Comparison of ENCODE assay signal across 1 cellular context in genomic region chr12:112012775-112013600, GRCh38.
TF ChIP-seq lines count a peak whose summit lies in the region.

TSS of gene ERP29 (plus strand) at chr12:112013426. CDS start at chr12:112013466, 40 bp downstream.
TSS of gene TMEM116 (minus strand) at chr12:112013165. CDS start at chr12:112005270, 7,895 bp downstream.

TF ChIP-seq in WTC11, 78 proteins besides CTCF, POLR2A, EP300 and RAD21 (continued from another document and continues in another):
- no peak for TF ChIP-seq ZNF532 (CRISPR knock-in tag; IDR thresholded peaks at IDR 0.05; ENCODE audit: borderline replicate concordance)
- peak; percentile 89; the same call in 1 of the 2 replicates for TF ChIP-seq JUN (CRISPR knock-in tag; IDR thresholded peaks at IDR 0.05)
- no peak for TF ChIP-seq AR (CRISPR knock-in tag; IDR thresholded peaks at IDR 0.05)
- TF ChIP-seq ZNF317 (CRISPR knock-in tag; IDR thresholded peaks at IDR 0.05; ENCODE audit: borderline replicate concordance, low read depth) = no peak
- TF ChIP-seq ELF4 (CRISPR knock-in tag; IDR thresholded peaks at IDR 0.05; ENCODE audit: low read depth) = peak; percentile 22; the same call in 1 of the 2 replicates
- no peak for TF ChIP-seq ZBTB21 (CRISPR knock-in tag; IDR thresholded peaks at IDR 0.05; ENCODE audit: borderline replicate concordance)
- no peak for TF ChIP-seq ZNF263 (CRISPR knock-in tag; IDR thresholded peaks at IDR 0.05; ENCODE audit: low read depth)
- no peak for TF ChIP-seq ATF6 (CRISPR knock-in tag; IDR thresholded peaks at IDR 0.05)
- TF ChIP-seq RELA (CRISPR knock-in tag; IDR thresholded peaks at IDR 0.05; ENCODE audit: borderline replicate concordance) = 0 out of 2 replicates have a peak, but pooled peaks have one; percentile 63
- 0 out of 2 replicates have a peak, but pooled peaks have one; percentile 36 for TF ChIP-seq CREM (CRISPR knock-in tag; IDR thresholded peaks at IDR 0.05)
- TF ChIP-seq E2F4 (CRISPR knock-in tag; IDR thresholded peaks at IDR 0.05; ENCODE audit: borderline replicate concordance, low read depth) = peak; percentile 96
- TF ChIP-seq ZNF138 (CRISPR knock-in tag; conservative IDR thresholded peaks at IDR 0.05) = no peak
- peak; percentile 94 for TF ChIP-seq ETV6 (CRISPR knock-in tag; IDR thresholded peaks at IDR 0.05)
- no peak for TF ChIP-seq ZNF425 (CRISPR knock-in tag; conservative IDR thresholded peaks at IDR 0.05)
- no peak for TF ChIP-seq ERG (CRISPR knock-in tag; IDR thresholded peaks at IDR 0.05)
- TF ChIP-seq OVOL2 (CRISPR knock-in tag; IDR thresholded peaks at IDR 0.05; ENCODE audit: borderline replicate concordance) = no peak
- no peak for TF ChIP-seq NR3C1 (CRISPR knock-in tag; conservative IDR thresholded peaks at IDR 0.05; ENCODE audit: low read depth)
- TF ChIP-seq GRHL2 (CRISPR knock-in tag; IDR thresholded peaks at IDR 0.05; ENCODE audit: insufficient replicate concordance, severe bottlenecking) = no peak
- TF ChIP-seq USF1 (CRISPR knock-in tag; IDR thresholded peaks at IDR 0.05) = peak; percentile 99
- no peak for TF ChIP-seq GTF2I (CRISPR knock-in tag; conservative IDR thresholded peaks at IDR 0.05)
- TF ChIP-seq ZNF281 (CRISPR knock-in tag; IDR thresholded peaks at IDR 0.05) = peak; percentile 47; the same call in 1 of the 2 replicates
- peak; percentile 72; the same call in 1 of the 2 replicates for TF ChIP-seq NFE2L1 (CRISPR knock-in tag; IDR thresholded peaks at IDR 0.05)
- peak; percentile 90; the same call in 1 of the 2 replicates for TF ChIP-seq HMGXB4 (CRISPR knock-in tag; IDR thresholded peaks at IDR 0.05)
- TF ChIP-seq CDX4 (CRISPR knock-in tag; IDR thresholded peaks at IDR 0.05; ENCODE audit: borderline replicate concordance) = no peak
- TF ChIP-seq RORB (CRISPR knock-in tag; IDR thresholded peaks at IDR 0.05) = no peak
- TF ChIP-seq FOXP4 (CRISPR knock-in tag; IDR thresholded peaks at IDR 0.05) = no peak; the same call in none of the 2 replicates
- TF ChIP-seq SMAD3 (CRISPR knock-in tag; IDR thresholded peaks at IDR 0.05; ENCODE audit: borderline replicate concordance) = peak; percentile 64; the same call in 1 of the 2 replicates
- TF ChIP-seq IRF2 (CRISPR knock-in tag; IDR thresholded peaks at IDR 0.05; ENCODE audit: borderline replicate concordance, low read depth) = no peak
